In the genomic region with DNA sequence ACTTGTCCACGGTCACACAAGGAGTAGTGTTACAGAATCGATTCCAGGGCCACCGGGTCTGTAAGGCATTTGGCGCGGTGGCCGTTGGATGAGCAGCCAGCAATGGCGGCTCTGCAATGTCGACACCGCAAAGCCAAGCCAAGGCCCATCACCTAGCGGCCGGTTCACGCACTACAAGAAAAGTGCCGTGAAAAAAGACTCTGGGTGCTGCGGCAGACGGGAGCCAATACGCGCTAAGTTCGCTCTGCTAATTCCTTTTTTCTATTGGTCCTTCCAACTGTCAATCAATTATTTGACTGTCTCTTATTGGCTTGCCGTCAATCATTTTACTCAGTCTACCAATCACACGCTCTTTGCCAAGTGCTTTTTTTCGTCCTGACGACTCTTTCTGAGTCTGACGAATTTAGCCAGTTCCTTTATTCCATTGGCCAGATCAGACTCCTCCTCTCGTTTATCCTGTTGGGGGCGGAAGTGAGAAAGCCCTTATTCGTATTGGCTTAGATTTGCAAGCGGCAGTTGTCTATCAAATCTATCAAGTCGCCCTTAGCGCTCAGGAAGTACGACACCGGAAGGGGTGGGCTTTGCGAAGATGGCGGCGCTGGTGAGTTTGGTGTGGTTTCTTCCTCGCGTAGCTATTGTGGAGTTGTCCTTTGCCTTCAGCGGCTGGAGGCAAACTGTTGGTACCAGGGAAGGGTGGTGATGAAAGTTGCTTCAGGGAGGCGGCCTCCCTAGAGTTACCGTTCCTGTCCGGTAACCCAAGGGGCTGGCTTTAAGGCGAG, we compare ENCODE assay signal across 1 cellular context.
A peak's percentile ranks its signal among the peaks of the same experiment; 100 is the strongest.
TF ChIP-seq lines count a peak whose summit lies in the region.

A gene with protein sequence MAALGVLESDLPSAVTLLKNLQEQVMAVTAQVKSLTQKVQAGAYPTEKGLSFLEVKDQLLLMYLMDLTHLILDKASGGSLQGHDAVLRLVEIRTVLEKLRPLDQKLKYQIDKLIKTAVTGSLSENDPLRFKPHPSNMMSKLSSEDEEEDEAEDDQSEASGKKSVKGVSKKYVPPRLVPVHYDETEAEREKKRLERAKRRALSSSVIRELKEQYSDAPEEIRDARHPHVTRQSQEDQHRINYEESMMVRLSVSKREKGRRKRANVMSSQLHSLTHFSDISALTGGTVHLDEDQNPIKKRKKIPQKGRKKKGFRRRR (plus strand): TSS at position 577 of the 779 bp plus-strand sequence. CDS start 13 bp downstream, at position 590.

TF ChIP-seq in A549, 52 proteins besides CTCF, POLR2A, EP300 and RAD21 (continued from another document):
- TF ChIP-seq, protein P1, sequence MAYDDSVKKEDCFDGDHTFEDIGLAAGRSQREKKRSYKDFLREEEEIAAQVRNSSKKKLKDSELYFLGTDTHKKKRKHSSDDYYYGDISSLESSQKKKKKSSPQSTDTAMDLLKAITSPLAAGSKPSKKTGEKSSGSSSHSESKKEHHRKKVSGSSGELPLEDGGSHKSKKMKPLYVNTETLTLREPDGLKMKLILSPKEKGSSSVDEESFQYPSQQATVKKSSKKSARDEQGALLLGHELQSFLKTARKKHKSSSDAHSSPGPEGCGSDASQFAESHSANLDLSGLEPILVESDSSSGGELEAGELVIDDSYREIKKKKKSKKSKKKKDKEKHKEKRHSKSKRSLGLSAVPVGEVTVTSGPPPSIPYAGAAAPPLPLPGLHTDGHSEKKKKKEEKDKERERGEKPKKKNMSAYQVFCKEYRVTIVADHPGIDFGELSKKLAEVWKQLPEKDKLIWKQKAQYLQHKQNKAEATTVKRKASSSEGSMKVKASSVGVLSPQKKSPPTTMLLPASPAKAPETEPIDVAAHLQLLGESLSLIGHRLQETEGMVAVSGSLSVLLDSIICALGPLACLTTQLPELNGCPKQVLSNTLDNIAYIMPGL (CRISPR knock-in tag; IDR thresholded peaks at IDR 0.05; ENCODE audit: borderline replicate concordance) = peak; percentile 82; the same call in 1 of the 2 replicates
- TF ChIP-seq, protein P2, sequence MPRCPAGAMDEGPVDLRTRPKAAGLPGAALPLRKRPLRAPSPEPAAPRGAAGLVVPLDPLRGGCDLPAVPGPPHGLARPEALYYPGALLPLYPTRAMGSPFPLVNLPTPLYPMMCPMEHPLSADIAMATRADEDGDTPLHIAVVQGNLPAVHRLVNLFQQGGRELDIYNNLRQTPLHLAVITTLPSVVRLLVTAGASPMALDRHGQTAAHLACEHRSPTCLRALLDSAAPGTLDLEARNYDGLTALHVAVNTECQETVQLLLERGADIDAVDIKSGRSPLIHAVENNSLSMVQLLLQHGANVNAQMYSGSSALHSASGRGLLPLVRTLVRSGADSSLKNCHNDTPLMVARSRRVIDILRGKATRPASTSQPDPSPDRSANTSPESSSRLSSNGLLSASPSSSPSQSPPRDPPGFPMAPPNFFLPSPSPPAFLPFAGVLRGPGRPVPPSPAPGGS (IDR thresholded peaks at IDR 0.05) = peak; percentile 34; the same call in 1 of the 3 replicates
- no peak for TF ChIP-seq ZNF302 (CRISPR knock-in tag; IDR thresholded peaks at IDR 0.05)
TF ChIP-seq in A549: peak in this region for 13.
